15 cellular contexts compared by ENCODE assay signal in genomic region chr5:9543266-9543925, GRCh38. TPM values are rescaled to one million over a fixed set of nuclear protein-coding genes. Genes with fewer than 3 reads are reported as not detected.
DNase-seq lines count a peak whose midpoint lies in the region; ATAC-seq and TF ChIP-seq lines count a peak whose summit lies in the region.
"Had no signal": no experiment of that assay in that cellular context is flagged by ENCODE, and none has a peak within 500 bp of the region (broad histone marks: within the 10 kb centered on the region; RNA-seq: fewer than 3 reads in every experiment).

No MANE protein-coding gene starts in this region.

- WGBS in mesenchymal stem cell = 74% methylated on average over 9 of the region's 10 CpGs

- H4K91ac ChIP-seq in mesenchymal stem cell (ENCODE audit: low read length) = no peak overlapping the region

- H2BK120ac ChIP-seq in mesenchymal stem cell (ENCODE audit: low read depth, low read length) = no peak overlapping the region

- H3K4me3 ChIP-seq in MG63 = peak overlapping the region; percentile 90
- peak overlapping the region; percentile 93 for H3K4me3 ChIP-seq in coronary artery
- peak overlapping the region in 1 of 2 experiments; percentile 80 for H3K4me3 ChIP-seq in mesenchymal stem cell (ENCODE audit: insufficient read depth in 1 of 2, low read depth in 1 of 2, low read length in 2 of 2)
- H3K4me3 ChIP-seq in thoracic aorta = peak overlapping the region; percentile 85

- H3K14ac ChIP-seq in mesenchymal stem cell (ENCODE audit: low read length in 2 of 2) = no peak overlapping the region

- H3K4me1 ChIP-seq in mesenchymal stem cell (ENCODE audit: control insufficient read depth, insufficient read depth, low read depth, low read length) (peaks cover 9% of the 10 kb centered on the region), thoracic aorta (ENCODE audit: control insufficient read depth in 1 of 2, low read depth in 2 of 2) (peaks cover 0 to 12% of the 10 kb centered on the region in 2 donors)

- H2AK5ac ChIP-seq in mesenchymal stem cell (ENCODE audit: low read length, severe bottlenecking) = no peak overlapping the region

- H2BK15ac ChIP-seq in mesenchymal stem cell (ENCODE audit: low read depth, poor library complexity, severe bottlenecking) = no peak overlapping the region

- in situ Hi-C loops in KBM-7 (cut with MboI; ENCODE audit: low pct_unique_long_range_greater_than_20kb, low sequenced_read_pairs) = no loop called here

- H3K27ac ChIP-seq in coronary artery (peak overlapping the region; percentile 56 to 75), mesenchymal stem cell (ENCODE audit: low read length, poor library complexity, severe bottlenecking) (peak overlapping the region; percentile 78), thoracic aorta (peak overlapping the region; percentile 52 to 73)

- H3K27me3 ChIP-seq in MG63 (no peaks in the 10 kb centered on the region), mesenchymal stem cell (ENCODE audit: control insufficient read depth in 1 of 2, insufficient read depth in 1 of 2, low read length in 2 of 2) (no peaks in the 10 kb centered on the region), thoracic aorta (replicated peaks; ENCODE audit: insufficient read depth) (no peaks in the 10 kb centered on the region)

- H3K36me3 ChIP-seq in MG63 (peaks cover 22% of the 10 kb centered on the region), mesenchymal stem cell (ENCODE audit: control insufficient read depth in 1 of 2, insufficient read depth in 2 of 2, low read depth in 1 of 2, low read length in 2 of 2) (no peaks in the 10 kb centered on the region), thoracic aorta (no peaks in the 10 kb centered on the region)

- TF ChIP-seq POLR2A in erythroblast (IDR thresholded peaks at IDR 0.05; ENCODE audit: low read length) = no peak

- peaks cover 13% of the 10 kb centered on the region for H3K79me1 ChIP-seq in mesenchymal stem cell (replicated peaks; ENCODE audit: low read length, poor library complexity, severe bottlenecking)

- H3K9ac ChIP-seq in mesenchymal stem cell (ENCODE audit: low read length) = peak overlapping the region; percentile 93

- no peak overlapping the region for H3K23ac ChIP-seq in mesenchymal stem cell (ENCODE audit: low read length in 2 of 2)

- TF ChIP-seq CTCF in coronary artery (IDR thresholded peaks at IDR 0.05) = no peak
- no peak for TF ChIP-seq CTCF in thoracic aorta (IDR thresholded peaks at IDR 0.05)

- ATAC-seq in thoracic aorta (ENCODE audit: insufficient number of reproducible peaks, low FRiP score, low read depth) (no peak), HG02678 (IDR thresholded peaks at IDR 0.05; ENCODE audit: unreplicated experiment) (no peak)
- ATAC-seq: stimulated activated naive CD8-positive, alpha-beta T cell treated with anti-CD3 and anti-CD28 coated beads, Interleukin-15, Interleukin-2, amounts not matched to agents 100 U/mL and 50 U/mL, for 24 hours had no signal

- no peak overlapping the region for H2BK12ac ChIP-seq in mesenchymal stem cell (ENCODE audit: low read length in 2 of 2)

- H2BK5ac ChIP-seq in mesenchymal stem cell (ENCODE audit: low read depth, low read length, poor library complexity, severe bottlenecking) = no peak overlapping the region

- H3K9me3 ChIP-seq in MG63 = no peaks in the 10 kb centered on the region
- no peaks in the 10 kb centered on the region for H3K9me3 ChIP-seq in mesenchymal stem cell (ENCODE audit: control insufficient read depth, low read length)
- no peaks in the 10 kb centered on the region for H3K9me3 ChIP-seq in thoracic aorta

- H2AFZ ChIP-seq in mesenchymal stem cell (ENCODE audit: low read depth, low read length) = no peak overlapping the region

- H4K8ac ChIP-seq in mesenchymal stem cell (ENCODE audit: low read length) = no peak overlapping the region

- H3K18ac ChIP-seq in mesenchymal stem cell (ENCODE audit: low read depth in 1 of 2, low read length in 2 of 2) = no peak overlapping the region

- H3K4ac ChIP-seq in mesenchymal stem cell (ENCODE audit: low read depth in 1 of 2, low read length in 2 of 2) = no peak overlapping the region

- H3K4me2 ChIP-seq in mesenchymal stem cell (ENCODE audit: low read length, poor library complexity, severe bottlenecking) = peak overlapping the region; percentile 71

- DNase-seq in MG63 = no peak
- no peak for DNase-seq in coronary artery (ENCODE audit: low spot score)
- DNase-seq in mesenchymal stem cell = peak; percentile 22
- DNase-seq in thoracic aorta (ENCODE audit: low spot score) = no peak
- no peak for DNase-seq in erythroblast (lab: John Stamatoyannopoulos, UW)
- DNase-seq in KBM-7 = no peak
- no peak for DNase-seq in activated CD4-positive, alpha-beta T cell treated with anti-CD3 and anti-CD28 coated beads for 48 hours
- DNase-seq: Calu3; NCI-H1092; NCI-H510A; nucleus accumbens; stimulated activated CD4-positive, alpha-beta T cell treated with anti-CD3 and anti-CD28 coated beads, Interleukin-4, amount 100 ng/mL, for 1 hour; stimulated activated naive CD8-positive, alpha-beta T cell treated with anti-CD3 and anti-CD28 coated beads, Interleukin-15, Interleukin-2, amounts not matched to agents 100 U/mL and 50 U/mL, for 24 hours; T1000 had no signal

RNA-seq across cellular contexts. Expression of gene SEMA5A, which starts 2.5 kb away (rescaled TPM):
- 22.3 and 27.9 TPM in 2 replicates for total RNA-seq in MG63 (2014; rRNA removed; shearing (Covaris generic); ENCODE audit: low replicate concordance)
- polyA plus RNA-seq in mesenchymal stem cell (2013, experiment 1 of 2) = 40.6 TPM
- 42.4 TPM for polyA plus RNA-seq in mesenchymal stem cell (2013, experiment 2 of 2)
- total RNA-seq in thoracic aorta = 10 to 100 TPM; 13.3 to 17.6 TPM
